ENCODE assay signal across 4 cellular contexts in the genomic region with DNA sequence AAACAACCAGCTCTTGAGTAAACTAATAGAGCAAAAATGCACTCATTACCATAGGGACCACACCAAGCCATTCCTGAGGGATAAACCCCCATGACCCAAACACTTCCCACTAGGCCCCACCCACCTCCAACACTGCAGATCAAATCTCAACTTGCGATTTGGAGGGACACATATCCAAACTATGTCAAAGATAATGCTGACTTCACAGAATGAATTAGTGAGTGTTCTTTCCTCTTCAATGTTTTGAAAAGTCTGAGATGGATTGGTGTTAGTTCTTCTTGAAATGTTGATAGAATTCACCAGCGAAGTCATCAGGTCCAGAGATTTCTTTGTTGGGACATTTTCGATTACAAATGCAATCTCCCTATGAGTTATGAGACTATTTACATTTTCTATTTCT.
TF ChIP-seq lines count a peak whose summit lies in the region.

No MANE protein-coding gene starts in this region.

TF ChIP-seq in HepG2, 621 proteins besides CTCF, POLR2A, EP300 and RAD21:
- TF ChIP-seq MAFF (IDR thresholded peaks at IDR 0.05; ENCODE audit: low read depth, low read length) (peak; percentile 69), SMARCE1 (IDR thresholded peaks at IDR 0.05; ENCODE audit: borderline replicate concordance) (no peak), ZNF577 (CRISPR knock-in tag; IDR thresholded peaks at IDR 0.05; ENCODE audit: borderline replicate concordance, low read depth) (no peak), MAFK (conservative IDR thresholded peaks at IDR 0.05 in 1 of 2, IDR thresholded peaks at IDR 0.05 in 1 of 2; ENCODE audit: low read length in 2 of 2) (peak; percentile 63 to 77), HMG20B (CRISPR knock-in tag; conservative IDR thresholded peaks at IDR 0.05) (no peak), ZNF746 (CRISPR knock-in tag; IDR thresholded peaks at IDR 0.05) (no peak), NRL (CRISPR knock-in tag; IDR thresholded peaks at IDR 0.05; ENCODE audit: borderline replicate concordance) (no peak)
TF ChIP-seq in HepG2: peak in this region for 2.

TF ChIP-seq in WTC11, 78 proteins besides CTCF, POLR2A, EP300 and RAD21:
- TF ChIP-seq, protein P1, sequence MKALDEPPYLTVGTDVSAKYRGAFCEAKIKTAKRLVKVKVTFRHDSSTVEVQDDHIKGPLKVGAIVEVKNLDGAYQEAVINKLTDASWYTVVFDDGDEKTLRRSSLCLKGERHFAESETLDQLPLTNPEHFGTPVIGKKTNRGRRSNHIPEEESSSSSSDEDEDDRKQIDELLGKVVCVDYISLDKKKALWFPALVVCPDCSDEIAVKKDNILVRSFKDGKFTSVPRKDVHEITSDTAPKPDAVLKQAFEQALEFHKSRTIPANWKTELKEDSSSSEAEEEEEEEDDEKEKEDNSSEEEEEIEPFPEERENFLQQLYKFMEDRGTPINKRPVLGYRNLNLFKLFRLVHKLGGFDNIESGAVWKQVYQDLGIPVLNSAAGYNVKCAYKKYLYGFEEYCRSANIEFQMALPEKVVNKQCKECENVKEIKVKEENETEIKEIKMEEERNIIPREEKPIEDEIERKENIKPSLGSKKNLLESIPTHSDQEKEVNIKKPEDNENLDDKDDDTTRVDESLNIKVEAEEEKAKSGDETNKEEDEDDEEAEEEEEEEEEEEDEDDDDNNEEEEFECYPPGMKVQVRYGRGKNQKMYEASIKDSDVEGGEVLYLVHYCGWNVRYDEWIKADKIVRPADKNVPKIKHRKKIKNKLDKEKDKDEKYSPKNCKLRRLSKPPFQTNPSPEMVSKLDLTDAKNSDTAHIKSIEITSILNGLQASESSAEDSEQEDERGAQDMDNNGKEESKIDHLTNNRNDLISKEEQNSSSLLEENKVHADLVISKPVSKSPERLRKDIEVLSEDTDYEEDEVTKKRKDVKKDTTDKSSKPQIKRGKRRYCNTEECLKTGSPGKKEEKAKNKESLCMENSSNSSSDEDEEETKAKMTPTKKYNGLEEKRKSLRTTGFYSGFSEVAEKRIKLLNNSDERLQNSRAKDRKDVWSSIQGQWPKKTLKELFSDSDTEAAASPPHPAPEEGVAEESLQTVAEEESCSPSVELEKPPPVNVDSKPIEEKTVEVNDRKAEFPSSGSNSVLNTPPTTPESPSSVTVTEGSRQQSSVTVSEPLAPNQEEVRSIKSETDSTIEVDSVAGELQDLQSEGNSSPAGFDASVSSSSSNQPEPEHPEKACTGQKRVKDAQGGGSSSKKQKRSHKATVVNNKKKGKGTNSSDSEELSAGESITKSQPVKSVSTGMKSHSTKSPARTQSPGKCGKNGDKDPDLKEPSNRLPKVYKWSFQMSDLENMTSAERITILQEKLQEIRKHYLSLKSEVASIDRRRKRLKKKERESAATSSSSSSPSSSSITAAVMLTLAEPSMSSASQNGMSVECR (CRISPR knock-in tag; IDR thresholded peaks at IDR 0.05; ENCODE audit: borderline replicate concordance) = no peak
- TF ChIP-seq ZNF219 (CRISPR knock-in tag; IDR thresholded peaks at IDR 0.05; ENCODE audit: borderline replicate concordance) (no peak), TEAD4 (CRISPR knock-in tag; IDR thresholded peaks at IDR 0.05) (no peak), ZNF671 (CRISPR knock-in tag; IDR thresholded peaks at IDR 0.05) (no peak), EMX1 (CRISPR knock-in tag; IDR thresholded peaks at IDR 0.05) (no peak), USF2 (CRISPR knock-in tag; IDR thresholded peaks at IDR 0.05) (no peak)

TF ChIP-seq in HEK293T, 16 proteins besides CTCF, POLR2A, EP300 and RAD21:
- TF ChIP-seq L3MBTL2 (conservative IDR thresholded peaks at IDR 0.05) = no peak
- no peak for TF ChIP-seq BHLHE40 (IDR thresholded peaks at IDR 0.05; ENCODE audit: borderline replicate concordance)
- no peak for TF ChIP-seq ELF4 (IDR thresholded peaks at IDR 0.05)
- no peak for TF ChIP-seq SUZ12 (IDR thresholded peaks at IDR 0.05)
- TF ChIP-seq HDGF (IDR thresholded peaks at IDR 0.05; ENCODE audit: borderline replicate concordance) = no peak
- TF ChIP-seq LEF1 (IDR thresholded peaks at IDR 0.05; ENCODE audit: borderline replicate concordance) = no peak
- no peak for TF ChIP-seq NFRKB (IDR thresholded peaks at IDR 0.05)
- TF ChIP-seq FOXM1 (IDR thresholded peaks at IDR 0.05; ENCODE audit: borderline replicate concordance) = no peak

TF ChIP-seq in SK-N-SH, 30 proteins besides CTCF, POLR2A, EP300 and RAD21:
- no peak for TF ChIP-seq RXRA (IDR thresholded peaks at IDR 0.05; ENCODE audit: borderline replicate concordance, low read depth)
- TF ChIP-seq ELF1 (IDR thresholded peaks at IDR 0.05) = no peak
- no peak for TF ChIP-seq TEAD4 (IDR thresholded peaks at IDR 0.05; ENCODE audit: borderline replicate concordance, insufficient read depth)
- TF ChIP-seq GATA2 (CRISPR knock-in tag; IDR thresholded peaks at IDR 0.05) = no peak
- no peak for TF ChIP-seq YY1 (IDR thresholded peaks at IDR 0.05; ENCODE audit: low read depth)
- TF ChIP-seq MXI1 (IDR thresholded peaks at IDR 0.05; ENCODE audit: low read depth, low read length) = no peak
- TF ChIP-seq POLR2AphosphoS5 (IDR thresholded peaks at IDR 0.05; ENCODE audit: low read depth, low read length) = no peak
- TF ChIP-seq SMC3 (IDR thresholded peaks at IDR 0.05; ENCODE audit: low read depth, low read length) = no peak
- TF ChIP-seq TCF12 (IDR thresholded peaks at IDR 0.05) = no peak
- no peak for TF ChIP-seq SIN3A (IDR thresholded peaks at IDR 0.05; ENCODE audit: borderline replicate concordance, low read depth, low read length)
- no peak for TF ChIP-seq NFIC (IDR thresholded peaks at IDR 0.05; ENCODE audit: borderline replicate concordance)
- no peak for TF ChIP-seq GABPA (IDR thresholded peaks at IDR 0.05; ENCODE audit: low read depth)
- TF ChIP-seq, protein P2, sequence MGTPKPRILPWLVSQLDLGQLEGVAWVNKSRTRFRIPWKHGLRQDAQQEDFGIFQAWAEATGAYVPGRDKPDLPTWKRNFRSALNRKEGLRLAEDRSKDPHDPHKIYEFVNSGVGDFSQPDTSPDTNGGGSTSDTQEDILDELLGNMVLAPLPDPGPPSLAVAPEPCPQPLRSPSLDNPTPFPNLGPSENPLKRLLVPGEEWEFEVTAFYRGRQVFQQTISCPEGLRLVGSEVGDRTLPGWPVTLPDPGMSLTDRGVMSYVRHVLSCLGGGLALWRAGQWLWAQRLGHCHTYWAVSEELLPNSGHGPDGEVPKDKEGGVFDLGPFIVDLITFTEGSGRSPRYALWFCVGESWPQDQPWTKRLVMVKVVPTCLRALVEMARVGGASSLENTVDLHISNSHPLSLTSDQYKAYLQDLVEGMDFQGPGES (IDR thresholded peaks at IDR 0.05; ENCODE audit: low read depth, low read length) = no peak
- no peak for TF ChIP-seq USF1 (IDR thresholded peaks at IDR 0.05; ENCODE audit: borderline replicate concordance, low read depth)
- TF ChIP-seq, protein P3, sequence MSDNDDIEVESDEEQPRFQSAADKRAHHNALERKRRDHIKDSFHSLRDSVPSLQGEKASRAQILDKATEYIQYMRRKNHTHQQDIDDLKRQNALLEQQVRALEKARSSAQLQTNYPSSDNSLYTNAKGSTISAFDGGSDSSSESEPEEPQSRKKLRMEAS (IDR thresholded peaks at IDR 0.05; ENCODE audit: low read depth) = no peak
- TF ChIP-seq RFX5 (IDR thresholded peaks at IDR 0.05; ENCODE audit: low read length) = no peak
- no peak for TF ChIP-seq RCOR1 (IDR thresholded peaks at IDR 0.05; ENCODE audit: low read length)
TF ChIP-seq in SK-N-SH: peak in this region for 0.
